26 cellular contexts compared by ENCODE assay signal in genomic region chr3:131540821-131541220, GRCh38.
"Had no signal": no experiment of that assay in that cellular context is flagged by ENCODE, and none has a peak within 500 bp of the region (broad histone marks: within the 10 kb centered on the region; RNA-seq: fewer than 3 reads in every experiment).

No MANE protein-coding gene starts in this region.

- ATAC-seq: activated CD4-positive, CD25-positive, alpha-beta regulatory T cell treated with anti-CD3 and anti-CD28 coated beads, Interleukin-2, amount 50 U/mL, for 24 hours; activated CD8-positive, alpha-beta T cell treated with anti-CD3 and anti-CD28 coated beads for 36 hours; activated naive CD8-positive, alpha-beta T cell treated with anti-CD3 and anti-CD28 coated beads, Interleukin-2, amount 50 U/mL, for 24 hours; activated T-cell treated with anti-CD3 and anti-CD28 coated beads, Interleukin-2, amount 50 U/mL, for 4 hours; activated T-helper 17 cell treated with anti-CD3 and anti-CD28 coated beads, Interleukin-2, amount 50 U/mL, for 72 hours; body of pancreas; effector memory CD8-positive, alpha-beta T cell; T-helper 17 cell had no signal

- H3K4me1 ChIP-seq: body of pancreas had no signal

- DNase-seq: activated B cell treated with CpG ODN at 0.5 μM for 24 hours; activated CD4-positive, alpha-beta T cell treated with anti-CD3 and anti-CD28 coated beads for 48 hours; activated CD4-positive, alpha-beta T cell treated with anti-CD3 and anti-CD28 coated beads, Interleukin-2, amount 50 U/mL, for 1 hour; activated CD4-positive, alpha-beta T cell treated with anti-CD3 and anti-CD28 coated beads, Interleukin-2, amount 50 U/mL, for 48 hours; activated CD8-positive, alpha-beta memory T cell treated with anti-CD3 and anti-CD28 coated beads for 24 hours; activated CD8-positive, alpha-beta T cell treated with anti-CD3 and anti-CD28 coated beads for 36 hours; activated effector memory CD4-positive, alpha-beta T cell treated with Interleukin-2 at 50 U/mL for 16 hours; activated naive CD4-positive, alpha-beta T cell treated with anti-CD3 and anti-CD28 coated beads for 36 hours; activated naive CD8-positive, alpha-beta T cell treated with anti-CD3 and anti-CD28 coated beads for 36 hours; activated naive CD8-positive, alpha-beta T cell treated with anti-CD3 and anti-CD28 coated beads, Interleukin-2, amount 50 U/mL, for 24 hours; activated T-cell treated with anti-CD3 and anti-CD28 coated beads, Interleukin-2, amount 50 U/mL, for 4 hours; adrenal gland; amygdala; aorta; body of pancreas; caudate nucleus; cortex of kidney; dermis blood vessel endothelial cell; effector CD4-positive, alpha-beta T cell; effector memory CD8-positive, alpha-beta T cell; T-helper 1 cell; T-helper 17 cell; T1000; WERI-Rb-1 had no signal

- H3K4me3 ChIP-seq: adrenal gland, body of pancreas had no signal

- H3K36me3 ChIP-seq: adrenal gland, WERI-Rb-1 had no signal

- H3K27ac ChIP-seq: adrenal gland, body of pancreas, WERI-Rb-1 had no signal

- H3K27me3 ChIP-seq: adrenal gland, body of pancreas had no signal

- H3K9me3 ChIP-seq: adrenal gland, body of pancreas had no signal
